Comparison of ENCODE assay signal across 11 cellular contexts in the genomic region with DNA sequence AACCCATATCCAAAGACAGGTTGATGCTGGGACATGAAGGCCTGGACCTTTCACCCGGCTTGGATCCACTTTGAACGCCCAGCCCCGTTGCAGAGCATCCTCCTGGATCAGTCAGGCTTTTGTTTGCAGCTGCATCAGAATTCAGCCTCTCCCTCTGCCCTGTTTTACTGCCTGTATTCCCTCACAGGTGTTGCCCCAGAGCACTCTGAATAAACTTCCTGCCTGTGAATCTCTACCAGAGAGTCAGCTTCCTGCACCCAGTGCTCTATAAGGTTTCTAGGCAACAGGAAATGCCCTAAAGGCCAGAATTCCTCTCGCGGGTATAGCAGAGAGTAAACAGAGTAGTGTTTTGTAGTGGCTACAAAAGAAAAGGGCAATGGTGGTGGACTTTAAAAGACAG. TPM values are rescaled to one million over a fixed set of nuclear protein-coding genes. Genes with fewer than 3 reads are reported as not detected.
A peak's percentile ranks its signal among the peaks of the same experiment; 100 is the strongest.
DNase-seq lines count a peak whose midpoint lies in the region; ATAC-seq and TF ChIP-seq lines count a peak whose summit lies in the region.
"Had no signal": no experiment of that assay in that cellular context is flagged by ENCODE, and none has a peak within 500 bp of the region (broad histone marks: within the 10 kb centered on the region; RNA-seq: fewer than 3 reads in every experiment).

No MANE protein-coding gene starts in this region.

- H3K27ac ChIP-seq in prostate gland (no peak overlapping the region), body of pancreas (no peak overlapping the region)
- H3K27ac ChIP-seq: cardiac muscle cell had no signal

- no peaks in the 10 kb centered on the region for H3K9me3 ChIP-seq in prostate gland
- no peaks in the 10 kb centered on the region for H3K9me3 ChIP-seq in body of pancreas

- no peaks in the 10 kb centered on the region for H3K36me3 ChIP-seq in prostate gland
- no peaks in the 10 kb centered on the region for H3K36me3 ChIP-seq in body of pancreas (replicated peaks in 1 of 2; ENCODE audit: insufficient read depth in 1 of 2, low read depth in 2 of 2)
- H3K36me3 ChIP-seq: cardiac muscle cell had no signal

- H3K4me1 Mint-ChIP-seq in nephron progenitor cell = peaks cover 31% of the 10 kb centered on the region

- TF ChIP-seq CTCF in choroid plexus epithelial cell (conservative IDR thresholded peaks at IDR 0.05; ENCODE audit: low read depth, low read length) = no peak
- TF ChIP-seq CTCF in prostate gland (IDR thresholded peaks at IDR 0.05) = no peak
- no peak for TF ChIP-seq CTCF in body of pancreas (IDR thresholded peaks at IDR 0.05)
- TF ChIP-seq CTCF in nephron progenitor cell (IDR thresholded peaks at IDR 0.05) = no peak

- H3K9me3 Mint-ChIP-seq in nephron progenitor cell = no peaks in the 10 kb centered on the region

- no peak overlapping the region for H3K4me3 Mint-ChIP-seq in nephron progenitor cell

- no peak overlapping the region for H3K27ac Mint-ChIP-seq in nephron progenitor cell

- ATAC-seq in body of pancreas = no peak
- ATAC-seq: Right ventricle myocardium inferior had no signal

- DNase-seq in GM19238 (ENCODE audit: insufficient read length, low spot score) (peak; percentile 6), NCI-H146 treated with DMSO at 0.1 percent for 48 hours (lab: John Stamatoyannopoulos, UW; ENCODE audit: unreplicated experiment) (peak; percentile 92), choroid plexus epithelial cell (ENCODE audit: low read depth) (peak; percentile 47), prostate gland (ENCODE audit: low spot score) (peak; percentile 37), body of pancreas (no peak), hippocampal formation (lab: John Stamatoyannopoulos, UW) (no peak), midbrain (lab: John Stamatoyannopoulos, UW) (no peak), nephron progenitor cell (no peak)
- DNase-seq: occipital lobe had no signal

- H3K36me3 Mint-ChIP-seq in nephron progenitor cell (ENCODE audit: low read depth) = no peaks in the 10 kb centered on the region

- TF ChIP-seq POLR2A in prostate gland (IDR thresholded peaks at IDR 0.05) (no peak), body of pancreas (IDR thresholded peaks at IDR 0.05) (no peak)

- 25% methylated on average over 5 of the region's 5 CpGs for WGBS in prostate gland
- WGBS in body of pancreas, 2 donors = 38 to 44% methylated on average over 4 to 5 of the region's 5 CpGs

- H3K4me3 ChIP-seq in choroid plexus epithelial cell (ENCODE audit: low read depth, low read length) (no peak overlapping the region), prostate gland (no peak overlapping the region), body of pancreas (no peak overlapping the region)
- H3K4me3 ChIP-seq: cardiac muscle cell had no signal

- intact Hi-C loops in prostate gland (cut with DNase I) (no loop called here), body of pancreas (cut with DNase I) (no loop called here)

- H3K27me3 ChIP-seq in prostate gland (replicated peaks; ENCODE audit: insufficient read depth) = no peaks in the 10 kb centered on the region
- no peaks in the 10 kb centered on the region for H3K27me3 ChIP-seq in body of pancreas
- H3K27me3 ChIP-seq: cardiac muscle cell had no signal

- H3K4me1 ChIP-seq in prostate gland (replicated peaks) (no peaks in the 10 kb centered on the region), body of pancreas (no peaks in the 10 kb centered on the region)

- H3K27me3 Mint-ChIP-seq in nephron progenitor cell (ENCODE audit: low read depth, poor library complexity) = no peaks in the 10 kb centered on the region

RNA-seq across cellular contexts. Expression of a gene that starts 25.5 kb away (rescaled TPM):
- total RNA-seq in prostate gland (10 to 100 TPM in 1 of 2 donors, 1 to 10 TPM in 1; 2.6 to 35.3 TPM), body of pancreas (1 to 10 TPM in 1 of 2 donors, under 1 TPM in 1; 0.66 to 1.3 TPM)

Comparison
In these comparisons a context has a peak if more than half of its experiments do, and no peak if none do; other contexts are left out.
1. DNase-seq: peak in GM19238 (single experiment), NCI-H146 treated with DMSO at 0.1 percent for 48 hours (single experiment), choroid plexus epithelial cell (single experiment) and prostate gland (single experiment); none in body of pancreas (0 of 4), hippocampal formation (0 of 2), midbrain (single experiment) and nephron progenitor cell (single experiment).